Comparison of ENCODE assay signal across 8 cellular contexts in the genomic region with DNA sequence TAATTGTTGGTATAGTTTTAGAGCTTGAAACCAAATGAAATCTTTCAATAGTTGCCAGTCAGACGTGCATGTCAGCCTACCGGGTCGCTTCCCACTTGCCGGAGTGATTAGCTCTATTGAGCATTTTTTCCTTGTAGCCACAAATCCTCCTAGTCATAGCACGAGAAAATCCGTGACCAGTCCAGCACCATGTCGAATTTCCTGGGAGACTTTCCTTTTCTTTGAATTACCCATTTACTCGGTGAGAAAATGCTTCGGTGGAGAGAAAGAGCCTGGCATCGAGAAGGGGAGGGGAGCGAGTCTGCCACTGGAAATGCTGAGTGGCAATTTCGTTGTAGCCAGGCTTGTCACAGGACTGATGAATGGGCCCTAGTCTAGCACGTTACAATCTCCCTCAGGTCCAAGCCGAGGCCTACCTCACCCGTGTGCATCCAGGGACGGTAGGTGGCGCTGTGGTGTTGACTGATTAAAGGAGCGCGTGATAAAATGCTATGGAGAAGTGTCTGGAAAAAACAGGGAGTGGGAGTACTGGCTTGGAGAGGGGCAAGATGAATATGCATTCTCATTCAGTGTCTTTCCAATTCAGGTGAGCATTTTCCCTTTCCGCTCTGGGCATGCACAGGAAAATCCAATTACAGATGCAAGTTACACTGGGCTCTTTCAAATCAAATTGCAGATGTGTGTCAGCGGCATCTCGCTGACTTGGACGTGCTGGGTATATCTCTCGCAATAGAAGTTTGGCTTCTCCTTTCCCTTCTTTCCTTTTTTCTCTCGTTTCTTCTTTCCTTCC.
DNase-seq lines count a peak whose midpoint lies in the region; ATAC-seq and TF ChIP-seq lines count a peak whose summit lies in the region.

No MANE protein-coding gene starts in this region.

- no peaks in the 10 kb centered on the region for H3K4me1 Mint-ChIP-seq in activated naive CD4-positive, alpha-beta T cell treated with anti-CD3 and anti-CD28 coated beads, Interleukin-2, amount 10 ng/mL, durations not matched to agents 7 days and 5 days

- H3K4me3 ChIP-seq in cardiac muscle cell = no peak overlapping the region

- TF ChIP-seq CTCF in cardiac muscle cell (IDR thresholded peaks at IDR 0.05; ENCODE audit: low read depth, low read length) = peak; percentile 83

- H3K27me3 Mint-ChIP-seq in activated naive CD4-positive, alpha-beta T cell treated with anti-CD3 and anti-CD28 coated beads, Interleukin-2, amount 10 ng/mL, durations not matched to agents 7 days and 5 days = peaks cover 5% of the 10 kb centered on the region

- H3K4me3 Mint-ChIP-seq in activated naive CD4-positive, alpha-beta T cell treated with anti-CD3 and anti-CD28 coated beads, Interleukin-2, amount 10 ng/mL, durations not matched to agents 7 days and 5 days = no peak overlapping the region

- H3K27ac Mint-ChIP-seq in activated naive CD4-positive, alpha-beta T cell treated with anti-CD3 and anti-CD28 coated beads, Interleukin-2, amount 10 ng/mL, durations not matched to agents 7 days and 5 days = no peak overlapping the region

- H3K36me3 ChIP-seq in cardiac muscle cell = no peaks in the 10 kb centered on the region

- in situ Hi-C loops in KBM-7 (cut with MboI; ENCODE audit: low pct_unique_long_range_greater_than_20kb, low sequenced_read_pairs) = no loop called here

- H3K27me3 ChIP-seq in cardiac muscle cell = no peaks in the 10 kb centered on the region

- no peaks in the 10 kb centered on the region for H3K9me3 Mint-ChIP-seq in activated naive CD4-positive, alpha-beta T cell treated with anti-CD3 and anti-CD28 coated beads, Interleukin-2, amount 10 ng/mL, durations not matched to agents 7 days and 5 days

- peak; percentile 45 for ATAC-seq in GM21528 (IDR thresholded peaks at IDR 0.05; ENCODE audit: low FRiP score, unreplicated experiment)

- no peaks in the 10 kb centered on the region for H3K36me3 Mint-ChIP-seq in activated naive CD4-positive, alpha-beta T cell treated with anti-CD3 and anti-CD28 coated beads, Interleukin-2, amount 10 ng/mL, durations not matched to agents 7 days and 5 days

- peak; percentile 79 for DNase-seq in DMS53 (lab: John Stamatoyannopoulos, UW)
- DNase-seq in KBM-7 = peak; percentile 79
- peak; percentile 82 for DNase-seq in SK-N-DZ (ENCODE audit: low spot score)
- peak; percentile 74 for DNase-seq in activated naive CD4-positive, alpha-beta T cell treated with anti-CD3 and anti-CD28 coated beads, Interleukin-2, amount 10 ng/mL, durations not matched to agents 7 days and 5 days
- peak; percentile 65 to 93 for DNase-seq in cardiac muscle cell (ENCODE audit: low read depth in 1 of 2, low spot score in 1 of 2)
- peak; percentile 3 for DNase-seq in pulmonary artery endothelial cell (ENCODE audit: low read depth, low spot score)
- DNase-seq in HCEC 1CT = no peak

- no peaks in the 10 kb centered on the region for H3K9me3 ChIP-seq in cardiac muscle cell (ENCODE audit: low read depth)

- H3K27ac ChIP-seq in cardiac muscle cell = no peak overlapping the region

- CTCF ChIA-PET in activated naive CD4-positive, alpha-beta T cell treated with anti-CD3 and anti-CD28 coated beads, Interleukin-2, amount 10 ng/mL, durations not matched to agents 7 days and 5 days (lab: Charles Lee) = interaction anchor here (0.8 to 1.3 kb wide), 7 partner anchors 11 to 1374 kb away, joined by 3 to 4 read pairs (median 3); no protein-coding TSS in a partner anchor

- H3K4me1 ChIP-seq in cardiac muscle cell (ENCODE audit: low read depth) = no peaks in the 10 kb centered on the region
